In genomic region chr4:23631255-23631950, GRCh38 we compare ENCODE assay signal across 22 cellular contexts.
DNase-seq lines count a peak whose midpoint lies in the region; ATAC-seq and TF ChIP-seq lines count a peak whose summit lies in the region.
"Had no signal": no experiment of that assay in that cellular context is flagged by ENCODE, and none has a peak within 500 bp of the region (broad histone marks: within the 10 kb centered on the region; RNA-seq: fewer than 3 reads in every experiment).

No MANE protein-coding gene starts in this region.

- H3K4me1 Mint-ChIP-seq in activated CD8-positive, alpha-beta T cell treated with anti-CD3 and anti-CD28 coated beads, Interleukin-2, amount 10 ng/mL, durations not matched to agents 7 days and 5 days (ENCODE audit: low read depth): no peaks in the 10 kb centered on the region
- H3K4me1 Mint-ChIP-seq: CD14-positive monocyte, T-cell had no signal

- TF ChIP-seq CTCF in vagina (IDR thresholded peaks at IDR 0.05): no peak

- H3K36me3 ChIP-seq in endocrine pancreas (ENCODE audit: control insufficient read depth, insufficient read depth, low read length): no peaks in the 10 kb centered on the region
- no peaks in the 10 kb centered on the region for H3K36me3 ChIP-seq in vagina

- ATAC-seq in activated CD8-positive, alpha-beta T cell treated with anti-CD3 and anti-CD28 coated beads, Interleukin-2, amount 10 ng/mL, durations not matched to agents 7 days and 5 days: no peak
- ATAC-seq: effector memory CD8-positive, alpha-beta T cell; PC-3; T-cell had no signal

- DNase-seq in A172 (ENCODE audit: low spot score) (peak; percentile 2), HT-29 (ENCODE audit: low spot score) (peak; percentile 5), caudate nucleus (lab: John Stamatoyannopoulos, UW) (no peak), vagina (ENCODE audit: extremely low spot score in 2 of 2) (no peak)
- no peak for DNase-seq in stimulated activated CD4-positive, alpha-beta T cell treated with anti-CD3 and anti-CD28 coated beads, Interleukin-1b, Interleukin-23, amount 100 ng/mL, for 48 hours
- DNase-seq in activated CD8-positive, alpha-beta T cell treated with anti-CD3 and anti-CD28 coated beads, Interleukin-2, amount 10 ng/mL, durations not matched to agents 7 days and 5 days: no peak
- DNase-seq: activated naive CD4-positive, alpha-beta T cell treated with Interleukin-2 at 50 U/mL for 16 hours; aorta; effector memory CD8-positive, alpha-beta T cell; islet precursor cell; NCI-H1048; NCI-H2107; NCI-H774; PC-3; SIG-M5; T-cell had no signal

- no peak overlapping the region for H3K9ac ChIP-seq in endocrine pancreas (ENCODE audit: control insufficient read depth, insufficient read depth, low read length)
- H3K9ac ChIP-seq: KMS-11 had no signal

- intact Hi-C loops in vagina (cut with DNase I): no loop called here

- H3K27me3 ChIP-seq in endocrine pancreas (ENCODE audit: control insufficient read depth, insufficient read depth, low read length): no peaks in the 10 kb centered on the region
- no peaks in the 10 kb centered on the region for H3K27me3 ChIP-seq in mononuclear cell (ENCODE audit: insufficient read depth, low read length)
- no peaks in the 10 kb centered on the region for H3K27me3 ChIP-seq in vagina
- H3K27me3 ChIP-seq: hepatocyte had no signal

- H3K4me3 ChIP-seq in endocrine pancreas (ENCODE audit: control insufficient read depth, insufficient read depth, low read length): peak overlapping the region; percentile 5
- peak overlapping the region; percentile 2 for H3K4me3 ChIP-seq in mononuclear cell (ENCODE audit: low read length)
- no peak overlapping the region for H3K4me3 ChIP-seq in vagina
- H3K4me3 ChIP-seq: hepatocyte had no signal

- H3K9me3 ChIP-seq in endocrine pancreas (ENCODE audit: control insufficient read depth, low read length) (no peaks in the 10 kb centered on the region), mononuclear cell (ENCODE audit: low read depth, low read length) (no peaks in the 10 kb centered on the region), vagina (no peaks in the 10 kb centered on the region)

- H3K4me1 ChIP-seq in endocrine pancreas (ENCODE audit: control insufficient read depth, insufficient read depth, low read length): no peaks in the 10 kb centered on the region
- no peaks in the 10 kb centered on the region for H3K4me1 ChIP-seq in mononuclear cell (ENCODE audit: insufficient read depth, low read length)
- no peaks in the 10 kb centered on the region for H3K4me1 ChIP-seq in vagina

- CTCF ChIA-PET in activated CD8-positive, alpha-beta T cell treated with anti-CD3 and anti-CD28 coated beads, Interleukin-2, amount 10 ng/mL, durations not matched to agents 7 days and 5 days (lab: Charles Lee): no interaction called here

- no peak overlapping the region for H3K4me3 Mint-ChIP-seq in activated CD8-positive, alpha-beta T cell treated with anti-CD3 and anti-CD28 coated beads, Interleukin-2, amount 10 ng/mL, durations not matched to agents 7 days and 5 days
- H3K4me3 Mint-ChIP-seq: CD14-positive monocyte; effector memory CD8-positive, alpha-beta T cell; T-cell had no signal

- POLR2A ChIA-PET in activated CD8-positive, alpha-beta T cell treated with anti-CD3 and anti-CD28 coated beads, Interleukin-2, amount 10 ng/mL, durations not matched to agents 7 days and 5 days (lab: Charles Lee): no interaction called here

- no peak overlapping the region for H3K27ac Mint-ChIP-seq in activated CD8-positive, alpha-beta T cell treated with anti-CD3 and anti-CD28 coated beads, Interleukin-2, amount 10 ng/mL, durations not matched to agents 7 days and 5 days
- H3K27ac Mint-ChIP-seq: CD14-positive monocyte; effector memory CD8-positive, alpha-beta T cell; T-cell had no signal

- no peaks in the 10 kb centered on the region for H3K27me3 Mint-ChIP-seq in activated CD8-positive, alpha-beta T cell treated with anti-CD3 and anti-CD28 coated beads, Interleukin-2, amount 10 ng/mL, durations not matched to agents 7 days and 5 days (ENCODE audit: low read depth)
- H3K27me3 Mint-ChIP-seq: effector memory CD8-positive, alpha-beta T cell; T-cell had no signal

- H3K36me3 Mint-ChIP-seq in activated CD8-positive, alpha-beta T cell treated with anti-CD3 and anti-CD28 coated beads, Interleukin-2, amount 10 ng/mL, durations not matched to agents 7 days and 5 days (ENCODE audit: low read depth): no peaks in the 10 kb centered on the region
- H3K36me3 Mint-ChIP-seq: CD14-positive monocyte, T-cell had no signal

- H3K9me3 Mint-ChIP-seq in activated CD8-positive, alpha-beta T cell treated with anti-CD3 and anti-CD28 coated beads, Interleukin-2, amount 10 ng/mL, durations not matched to agents 7 days and 5 days (ENCODE audit: insufficient read depth): peaks cover 8% of the 10 kb centered on the region
- H3K9me3 Mint-ChIP-seq: CD14-positive monocyte had no signal

- H3K27ac ChIP-seq in caudate nucleus (ENCODE audit: low read depth, low read length) (no peak overlapping the region), vagina (no peak overlapping the region)
- H3K27ac ChIP-seq: hepatocyte, KMS-11, VCaP had no signal

- TF ChIP-seq POLR2A in vagina (IDR thresholded peaks at IDR 0.05): no peak

Comparison
In these comparisons a context has a peak if more than half of its experiments do, and no peak if none do; other contexts are left out.
1. DNase-seq: peak in A172 (single experiment) and HT-29 (single experiment); none in stimulated activated CD4-positive, alpha-beta T cell treated with anti-CD3 and anti-CD28 coated beads, Interleukin-1b, Interleukin-23, amount 100 ng/mL, for 48 hours (single experiment), activated CD8-positive, alpha-beta T cell treated with anti-CD3 and anti-CD28 coated beads, Interleukin-2, amount 10 ng/mL, durations not matched to agents 7 days and 5 days (single experiment), caudate nucleus (0 of 61) and vagina (0 of 2).
2. H3K4me3 ChIP-seq: peak in endocrine pancreas (single experiment) and mononuclear cell (single experiment); none in vagina (0 of 2).